In genomic region chr4:58767598-58767997, GRCh38 we compare ENCODE assay signal across 29 cellular contexts.
"Had no signal": no experiment of that assay in that cellular context is flagged by ENCODE, and none has a peak within 500 bp of the region (broad histone marks: within the 10 kb centered on the region; RNA-seq: fewer than 3 reads in every experiment).

No MANE protein-coding gene starts in this region.

- H3K4me3 ChIP-seq: neural progenitor cell, ovary, psoas muscle, skin epidermis, smooth muscle cell, spleen, suprapubic skin, testis, tibial artery, transverse colon, upper lobe of left lung, vagina had no signal

- FAIRE-seq: urothelium cell line had no signal

- H3K4me2 ChIP-seq: neural progenitor cell, smooth muscle cell had no signal

- H3K36me3 ChIP-seq: neural progenitor cell, ovary, spleen, suprapubic skin, tibial artery, transverse colon, upper lobe of left lung, vagina had no signal

- DNase-seq: natural killer cell; occipital lobe; ovary; posterior cingulate gyrus; psoas muscle; right cardiac atrium; spleen; stimulated activated CD4-positive, alpha-beta T cell treated with anti-CD3 and anti-CD28 coated beads, Interleukin-12 subunit alpha, Interleukin-12 subunit beta, amount 100 ng/mL, for 4 hours; stimulated activated CD4-positive, alpha-beta T cell treated with anti-CD3 and anti-CD28 coated beads, Interleukin-1b, Interleukin-23, amount 100 ng/mL, for 48 hours; stimulated activated CD4-positive, alpha-beta T cell treated with anti-CD3 and anti-CD28 coated beads, Interleukin-4, amount 100 ng/mL, for 1 hour; stimulated activated CD4-positive, alpha-beta T cell treated with anti-CD3 and anti-CD28 coated beads, Interleukin-4, amount 100 ng/mL, for 4 hours; stimulated activated CD8-positive, alpha-beta memory T cell treated with anti-CD3 and anti-CD28 coated beads, Interleukin-4, amount 100 ng/mL, for 48 hours; stimulated activated naive CD4-positive, alpha-beta T cell; stimulated activated naive CD8-positive, alpha-beta T cell treated with anti-CD3 and anti-CD28 coated beads, Interleukin-15, amount 100 ng/mL, for 72 hours; stimulated activated naive CD8-positive, alpha-beta T cell treated with anti-CD3 and anti-CD28 coated beads, Interleukin-15, Interleukin-2, amounts not matched to agents 100 U/mL and 50 U/mL, for 24 hours; substantia nigra; testis; tibial artery; transverse colon; upper lobe of left lung had no signal

- H3K4me1 ChIP-seq: neural progenitor cell, parathyroid adenoma, psoas muscle, spleen, suprapubic skin, testis, tibial artery, transverse colon, upper lobe of left lung, vagina had no signal

- H3K79me2 ChIP-seq: parathyroid adenoma had no signal

- H3K27ac ChIP-seq: neural progenitor cell, ovary, parathyroid adenoma, psoas muscle, skin epidermis, spleen, suprapubic skin, testis, tibial artery, transverse colon, upper lobe of left lung, vagina had no signal

- H3K9me3 ChIP-seq: ovary, psoas muscle, suprapubic skin, testis, tibial artery, transverse colon, upper lobe of left lung, vagina had no signal

- H2AFZ ChIP-seq: neural progenitor cell, parathyroid adenoma had no signal

- H3K9ac ChIP-seq: neural progenitor cell, parathyroid adenoma had no signal

- ATAC-seq: natural killer cell; psoas muscle; right cardiac atrium; sciatic nerve; stimulated activated memory B cell treated with anti-CD40 and anti-IgM and Interleukin-4, amounts not matched to agents 10 μg/mL and 1 μg/mL and 100 μg/mL, for 72 hours; stimulated activated naive CD8-positive, alpha-beta T cell treated with anti-CD3 and anti-CD28 coated beads, Interleukin-15, amount 100 ng/mL, for 72 hours; stimulated activated naive CD8-positive, alpha-beta T cell treated with anti-CD3 and anti-CD28 coated beads, Interleukin-15, Interleukin-2, amounts not matched to agents 100 U/mL and 50 U/mL, for 24 hours had no signal

- H3K27me3 ChIP-seq: neural progenitor cell, ovary, spleen, suprapubic skin, testis, tibial artery, transverse colon, upper lobe of left lung, vagina had no signal
